Comparison of ENCODE assay signal across 12 cellular contexts in the genomic region with DNA sequence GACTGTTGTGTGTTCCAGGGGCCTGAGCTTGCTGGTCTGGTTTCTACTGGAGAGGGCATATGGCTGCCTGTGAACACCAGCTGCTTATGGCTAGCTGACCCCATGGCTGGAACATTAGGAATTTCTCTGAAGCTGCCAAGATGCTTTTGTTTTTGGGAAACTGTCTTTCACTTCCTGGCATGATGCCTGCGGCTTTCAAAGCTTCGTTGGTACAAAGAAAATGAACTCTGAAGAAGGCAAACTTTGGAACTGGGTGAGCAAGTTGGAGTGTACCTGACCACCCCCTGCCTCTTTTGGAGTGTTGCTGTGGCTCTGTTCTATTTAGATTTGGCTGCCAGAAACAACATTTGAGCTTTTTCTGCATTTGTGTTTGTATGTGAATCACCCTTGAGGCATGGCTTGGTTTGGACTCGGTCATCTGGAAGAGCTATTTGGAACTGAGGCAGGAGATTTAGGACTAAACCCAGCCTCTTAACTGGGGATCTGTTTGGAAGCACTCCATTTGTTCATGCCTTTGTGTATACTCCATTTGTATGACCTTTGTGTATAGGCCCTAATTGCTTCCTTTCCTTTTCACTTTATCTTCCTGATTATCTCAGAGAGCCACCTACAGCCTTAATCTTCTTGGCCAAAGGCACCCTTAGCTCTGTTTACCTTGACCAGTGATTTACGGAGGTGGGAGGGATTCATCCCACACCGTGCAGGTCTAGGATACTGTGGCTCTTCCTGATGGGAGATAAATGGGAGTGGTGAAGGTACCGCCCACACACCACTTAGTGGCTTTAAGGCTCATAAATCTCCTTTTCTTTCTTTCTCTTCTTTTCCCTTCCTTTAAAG. TPM values are rescaled to one million over a fixed set of nuclear protein-coding genes. Genes with fewer than 3 reads are reported as not detected.
DNase-seq lines count a peak whose midpoint lies in the region; ATAC-seq and TF ChIP-seq lines count a peak whose summit lies in the region.
"Had no signal": no experiment of that assay in that cellular context is flagged by ENCODE, and none has a peak within 500 bp of the region (broad histone marks: within the 10 kb centered on the region; RNA-seq: fewer than 3 reads in every experiment).

No MANE protein-coding gene starts in this region.

- H3K4me1 ChIP-seq in psoas muscle, result no peaks in the 10 kb centered on the region

- TF ChIP-seq CTCF in fibroblast of mammary gland (conservative IDR thresholded peaks at IDR 0.05; ENCODE audit: control insufficient read depth, insufficient read depth, low read depth, low read length), result no peak
- no peak for TF ChIP-seq CTCF in psoas muscle (IDR thresholded peaks at IDR 0.05)

- H3K4me3 Mint-ChIP-seq in stimulated activated memory B cell treated with anti-CD40 and anti-IgM and Interleukin-4, amounts not matched to agents 10 μg/mL and 1 μg/mL and 100 μg/mL, for 72 hours, result no peak overlapping the region
- H3K4me3 Mint-ChIP-seq: activated B cell treated with CpG ODN at 0.5 μM for 24 hours; central memory CD8-positive, alpha-beta T cell; memory B cell had no signal

- WGBS in psoas muscle, 3 donors, result 24 to 28% (median 26%) methylated on average over 6 of the region's 6 CpGs

- H3K4me1 Mint-ChIP-seq in stimulated activated memory B cell treated with anti-CD40 and anti-IgM and Interleukin-4, amounts not matched to agents 10 μg/mL and 1 μg/mL and 100 μg/mL, for 72 hours, result no peaks in the 10 kb centered on the region
- H3K4me1 Mint-ChIP-seq: activated B cell treated with CpG ODN at 0.5 μM for 24 hours; central memory CD8-positive, alpha-beta T cell; memory B cell had no signal

- no peak overlapping the region for H3K27ac Mint-ChIP-seq in stimulated activated memory B cell treated with anti-CD40 and anti-IgM and Interleukin-4, amounts not matched to agents 10 μg/mL and 1 μg/mL and 100 μg/mL, for 72 hours
- H3K27ac Mint-ChIP-seq: activated B cell treated with CpG ODN at 0.5 μM for 24 hours, memory B cell had no signal

- intact Hi-C loops in psoas muscle (cut with DNase I), result no loop called here

- no peaks in the 10 kb centered on the region for H3K27me3 ChIP-seq in psoas muscle (ENCODE audit: insufficient read depth in 3 of 3, low read length in 2 of 3)

- H3K9me3 ChIP-seq in psoas muscle, result no peaks in the 10 kb centered on the region

- no peak for ATAC-seq in psoas muscle
- no peak for ATAC-seq in stimulated activated memory B cell treated with anti-CD40 and anti-IgM and Interleukin-4, amounts not matched to agents 10 μg/mL and 1 μg/mL and 100 μg/mL, for 72 hours
- no peak for ATAC-seq in GM18505 (IDR thresholded peaks at IDR 0.05; ENCODE audit: unreplicated experiment)
- no peak for ATAC-seq in HG03520 (IDR thresholded peaks at IDR 0.05; ENCODE audit: unreplicated experiment)
- no peak for ATAC-seq in GM18517 (IDR thresholded peaks at IDR 0.05; ENCODE audit: unreplicated experiment)

- DNase-seq in COR-L47 (lab: John Stamatoyannopoulos, UW) (peak; percentile 21), NCI-H69 (lab: John Stamatoyannopoulos, UW) (peak; percentile 49), fibroblast of mammary gland (ENCODE audit: low read depth) (peak; percentile 92), psoas muscle (no peak)
- DNase-seq: activated B cell treated with CpG ODN at 0.5 μM for 24 hours, NCI-H1694 had no signal

- no peaks in the 10 kb centered on the region for H3K36me3 ChIP-seq in psoas muscle (ENCODE audit: insufficient read depth in 1 of 2, low read depth in 1 of 2)

- no peaks in the 10 kb centered on the region for H3K27me3 Mint-ChIP-seq in stimulated activated memory B cell treated with anti-CD40 and anti-IgM and Interleukin-4, amounts not matched to agents 10 μg/mL and 1 μg/mL and 100 μg/mL, for 72 hours
- H3K27me3 Mint-ChIP-seq: central memory CD8-positive, alpha-beta T cell; memory B cell had no signal

- peak overlapping the region; percentile 27 for H3K27ac ChIP-seq in psoas muscle

- no peaks in the 10 kb centered on the region for H3K36me3 Mint-ChIP-seq in stimulated activated memory B cell treated with anti-CD40 and anti-IgM and Interleukin-4, amounts not matched to agents 10 μg/mL and 1 μg/mL and 100 μg/mL, for 72 hours
- H3K36me3 Mint-ChIP-seq: memory B cell had no signal

- TF ChIP-seq POLR2A in GM18505 (IDR thresholded peaks at IDR 0.05; ENCODE audit: borderline replicate concordance, extremely low read depth, insufficient read depth, insufficient read length), result no peak

- H3K4me3 ChIP-seq in fibroblast of mammary gland (ENCODE audit: control insufficient read depth, low read depth, low read length) (no peak overlapping the region), psoas muscle (no peak overlapping the region)

- no peaks in the 10 kb centered on the region for H3K9me3 Mint-ChIP-seq in stimulated activated memory B cell treated with anti-CD40 and anti-IgM and Interleukin-4, amounts not matched to agents 10 μg/mL and 1 μg/mL and 100 μg/mL, for 72 hours
- H3K9me3 Mint-ChIP-seq: activated B cell treated with CpG ODN at 0.5 μM for 24 hours; central memory CD8-positive, alpha-beta T cell; memory B cell had no signal

RNA-seq across cellular contexts. Expression of gene CPHXL, which starts 7.2 kb away (rescaled TPM):
- not detected for total RNA-seq in psoas muscle
- polyA plus RNA-seq in psoas muscle, result not detected
- total RNA-seq: activated B cell treated with CpG ODN at 0.5 μM for 24 hours had no signal

RNA-seq across cellular contexts. Expression of gene DUXB, which starts 32.3 kb away (rescaled TPM):
- not detected for total RNA-seq in psoas muscle
- polyA plus RNA-seq in psoas muscle, result not detected
- total RNA-seq: activated B cell treated with CpG ODN at 0.5 μM for 24 hours had no signal

RNA-seq across cellular contexts. Expression of gene CPHXL2, which starts 56.7 kb away (rescaled TPM):
- total RNA-seq in psoas muscle, result not detected
- polyA plus RNA-seq in psoas muscle, result not detected
- total RNA-seq: activated B cell treated with CpG ODN at 0.5 μM for 24 hours had no signal

Comparison
In these comparisons a context has a peak if more than half of its experiments do, and no peak if none do; other contexts are left out.
1. DNase-seq: peak in COR-L47 (single experiment), NCI-H69 (single experiment) and fibroblast of mammary gland (single experiment); none in psoas muscle (0 of 2).